In the genomic region with DNA sequence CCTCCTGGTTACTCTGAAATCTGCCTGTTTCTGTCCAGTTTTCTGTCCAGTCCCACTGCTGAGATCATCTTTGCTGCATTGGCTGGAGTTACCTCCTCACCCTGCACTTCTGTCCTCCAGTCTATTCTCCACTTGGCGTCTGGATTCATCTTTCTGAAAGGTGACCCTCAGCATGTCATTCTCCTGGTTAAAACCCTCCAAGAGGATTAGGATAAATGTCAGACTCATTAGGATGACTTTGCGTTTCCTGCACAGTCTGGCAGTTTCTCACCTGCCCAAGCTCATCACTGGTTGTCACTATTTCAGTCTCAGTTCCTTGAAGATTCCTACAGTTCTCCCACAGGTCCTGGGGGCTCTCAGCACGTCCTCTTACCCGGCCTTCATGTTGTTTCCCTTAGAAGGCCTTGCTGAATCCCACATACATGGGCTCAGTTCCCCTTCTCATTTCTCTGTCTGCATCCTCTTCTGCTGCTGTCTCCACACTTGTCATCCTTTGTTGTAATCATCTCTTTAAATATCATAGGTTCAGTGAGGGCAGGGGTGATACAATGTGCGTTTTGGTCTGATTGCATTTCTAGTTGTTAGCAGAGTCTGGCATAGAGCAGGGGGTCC, we compare ENCODE assay signal across 19 cellular contexts.
DNase-seq lines count a peak whose midpoint lies in the region; ATAC-seq and TF ChIP-seq lines count a peak whose summit lies in the region.
"Had no signal": no experiment of that assay in that cellular context is flagged by ENCODE, and none has a peak within 500 bp of the region (broad histone marks: within the 10 kb centered on the region; RNA-seq: fewer than 3 reads in every experiment).

No MANE protein-coding gene starts in this region.

- H3K4me1 ChIP-seq in OCI-LY3 (ENCODE audit: low read length) (peaks cover 36% of the 10 kb centered on the region), right cardiac atrium (ENCODE audit: control insufficient read depth, insufficient read depth, low read length) (no peaks in the 10 kb centered on the region), H9 (ENCODE audit: insufficient read depth, low read length) (no peaks in the 10 kb centered on the region), SK-N-SH (ENCODE audit: control insufficient read depth in 1 of 2, insufficient read depth in 2 of 2, low read depth in 1 of 2, low read length in 1 of 2) (no peaks in the 10 kb centered on the region)
- H3K4me1 ChIP-seq: BLaER1 had no signal

- no peak overlapping the region for H3K4ac ChIP-seq in H9 (ENCODE audit: low read depth, low read length)

- H3K4me3 Mint-ChIP-seq in nephron (peak overlapping the region in 2 of 3 experiments; percentile 60 to 83), H9 (no peak overlapping the region)
- no peak overlapping the region for H3K4me3 Mint-ChIP-seq in stimulated activated naive B cell treated with anti-CD40 and anti-IgM and Interleukin-4, amounts not matched to agents 10 μg/mL and 1 μg/mL and 100 μg/mL, for 72 hours
- H3K4me3 Mint-ChIP-seq: CD8-positive, alpha-beta T cell had no signal

- CTCF ChIA-PET in SK-N-SH (lab: Yijun Ruan, JAX), result no interaction called here

- H3F3A ChIP-seq in SK-N-SH (replicated peaks; ENCODE audit: insufficient read depth), result no peaks in the 10 kb centered on the region

- no peaks in the 10 kb centered on the region for H3K9me2 ChIP-seq in SK-N-SH

- H4K8ac ChIP-seq in H9 (replicated peaks; ENCODE audit: insufficient read length, low read depth, low read length), result no peak overlapping the region

- H3K79me1 ChIP-seq in H9 (ENCODE audit: insufficient read depth, low read depth, low read length, poor library complexity, severe bottlenecking), result no peaks in the 10 kb centered on the region

- H3K9me3 Mint-ChIP-seq in nephron (no peaks in the 10 kb centered on the region), H9 (no peaks in the 10 kb centered on the region)
- H3K9me3 Mint-ChIP-seq in stimulated activated naive B cell treated with anti-CD40 and anti-IgM and Interleukin-4, amounts not matched to agents 10 μg/mL and 1 μg/mL and 100 μg/mL, for 72 hours, result no peaks in the 10 kb centered on the region
- H3K9me3 Mint-ChIP-seq: CD8-positive, alpha-beta T cell had no signal

- peak in 1 of 2 donors; percentile 23 for ATAC-seq in stimulated activated naive B cell treated with anti-CD40 and anti-IgM and Interleukin-4, amounts not matched to agents 10 μg/mL and 1 μg/mL and 100 μg/mL, for 72 hours (replicated peaks)
- no peak for ATAC-seq in right cardiac atrium
- ATAC-seq: CD8-positive, alpha-beta T cell; Panc1 had no signal

- no peaks in the 10 kb centered on the region for H4K20me1 ChIP-seq in OCI-LY3 (ENCODE audit: insufficient read depth, low read length)
- H4K20me1 ChIP-seq in H9 (ENCODE audit: control insufficient read depth, insufficient read depth, insufficient read length), result no peaks in the 10 kb centered on the region
- H4K20me1 ChIP-seq in SK-N-SH (ENCODE audit: insufficient read depth), result no peaks in the 10 kb centered on the region
- H4K20me1 ChIP-seq: BLaER1 had no signal

- H2BK120ac ChIP-seq in H9 (ENCODE audit: low read depth, low read length, poor library complexity, severe bottlenecking), result no peak overlapping the region

- H4K5ac ChIP-seq in H9 (ENCODE audit: insufficient read length, low read depth, low read length), result no peak overlapping the region

- WGBS in right cardiac atrium, result 84% methylated on average over 5 of the region's 5 CpGs
- no CpG with 5 or more reads among the region's 5 CpGs for WGBS in H9 (ENCODE audit: extremely low coverage, insufficient read length, low lambda C conversion rate)
- 42% methylated on average over 5 of the region's 5 CpGs for WGBS in SK-N-SH (ENCODE audit: low lambda C conversion rate)

- H3K9ac ChIP-seq in OCI-LY3 (ENCODE audit: low read length), result no peak overlapping the region
- no peak overlapping the region for H3K9ac ChIP-seq in H9 (ENCODE audit: extremely low read depth, insufficient read length, low read length)
- no peak overlapping the region for H3K9ac ChIP-seq in SK-N-SH
- H3K9ac ChIP-seq: BLaER1 had no signal

- no peak overlapping the region for H2BK5ac ChIP-seq in H9 (ENCODE audit: insufficient read length, low read length)

- H3K4me3 ChIP-seq in OCI-LY3 (ENCODE audit: low read length) (no peak overlapping the region), right cardiac atrium (ENCODE audit: low read length) (no peak overlapping the region), SK-N-SH (ENCODE audit: low read depth in 2 of 2, low read length in 1 of 2) (no peak overlapping the region)
- H3K4me3 ChIP-seq: BLaER1, SJSA1 had no signal

- H3K23me2 ChIP-seq in H9 (ENCODE audit: insufficient read length, low read depth, low read length, poor library complexity, severe bottlenecking), result no peaks in the 10 kb centered on the region

- H4K91ac ChIP-seq in H9 (ENCODE audit: insufficient read length, low read depth, low read length), result no peak overlapping the region

- no peak overlapping the region for H2BK20ac ChIP-seq in H9 (ENCODE audit: low read depth, low read length, poor library complexity, severe bottlenecking)

- H3K27ac ChIP-seq in OCI-LY3 (ENCODE audit: low read length), result no peak overlapping the region
- H3K27ac ChIP-seq in right cardiac atrium (ENCODE audit: low read length), result no peak overlapping the region
- no peak overlapping the region for H3K27ac ChIP-seq in H9 (ENCODE audit: insufficient read length, low read depth, low read length)
- H3K27ac ChIP-seq in SK-N-SH (ENCODE audit: low read depth in 2 of 2, low read length in 1 of 2), result no peak overlapping the region
- H3K27ac ChIP-seq: BLaER1, SJSA1 had no signal

- H3K27me3 ChIP-seq in OCI-LY3 (ENCODE audit: low read depth, low read length), result peaks cover 10% of the 10 kb centered on the region; the same call in 1 of the 2 replicates
- H3K27me3 ChIP-seq in right cardiac atrium (ENCODE audit: control insufficient read depth, insufficient read depth), result no peaks in the 10 kb centered on the region
- no peaks in the 10 kb centered on the region for H3K27me3 ChIP-seq in H9 (ENCODE audit: insufficient read depth, low read length)
- no peaks in the 10 kb centered on the region for H3K27me3 ChIP-seq in SK-N-SH (ENCODE audit: insufficient read depth)
- H3K27me3 ChIP-seq: BLaER1, SJSA1 had no signal

- DNase-seq in MV-4-11 (lab: John Stamatoyannopoulos, UW) (peak; percentile 62), right cardiac atrium (no peak), H9 (no peak), SK-N-SH (no peak)
- DNase-seq in stimulated activated naive B cell treated with anti-CD40 and anti-IgM and Interleukin-4, amounts not matched to agents 10 μg/mL and 1 μg/mL and 100 μg/mL, for 72 hours, result no peak
- DNase-seq: CD8-positive, alpha-beta T cell; DMS53; EL; GOT3; NCI-H1092; NCI-H146; NCI-H2029 treated with DMSO at 0.1 percent for 48 hours; NCI-H2171 treated with DMSO at 0.1 percent for 48 hours; NCI-H446 had no signal

- no peak overlapping the region for H2BK15ac ChIP-seq in H9 (ENCODE audit: low read depth, low read length)

- H3K36me3 Mint-ChIP-seq in nephron (ENCODE audit: low read depth) (no peaks in the 10 kb centered on the region), H9 (ENCODE audit: insufficient read depth in 1 of 3, low read depth in 3 of 3) (no peaks in the 10 kb centered on the region; a peak in 1 of 7 replicates)
- no peaks in the 10 kb centered on the region for H3K36me3 Mint-ChIP-seq in stimulated activated naive B cell treated with anti-CD40 and anti-IgM and Interleukin-4, amounts not matched to agents 10 μg/mL and 1 μg/mL and 100 μg/mL, for 72 hours
- H3K36me3 Mint-ChIP-seq: CD8-positive, alpha-beta T cell had no signal

- no peaks in the 10 kb centered on the region for H3K9me3 ChIP-seq in OCI-LY3 (ENCODE audit: insufficient read depth, low read length)
- no peaks in the 10 kb centered on the region for H3K9me3 ChIP-seq in right cardiac atrium (ENCODE audit: control insufficient read depth, low read length)
- H3K9me3 ChIP-seq in H9 (ENCODE audit: control insufficient read depth, low read depth, low read length), result no peaks in the 10 kb centered on the region
- no peaks in the 10 kb centered on the region for H3K9me3 ChIP-seq in SK-N-SH
- H3K9me3 ChIP-seq: BLaER1, SJSA1 had no signal

- H3K27ac Mint-ChIP-seq in nephron, result peak overlapping the region; percentile 70 to 87 (median 79)
- peak overlapping the region; percentile 4 for H3K27ac Mint-ChIP-seq in stimulated activated naive B cell treated with anti-CD40 and anti-IgM and Interleukin-4, amounts not matched to agents 10 μg/mL and 1 μg/mL and 100 μg/mL, for 72 hours
- H3K27ac Mint-ChIP-seq in H9, result no peak overlapping the region; a peak in 1 of 7 replicates
- H3K27ac Mint-ChIP-seq: CD8-positive, alpha-beta T cell had no signal

- no peak overlapping the region for H3K23ac ChIP-seq in H9 (ENCODE audit: insufficient read length, low read depth, low read length)

- peaks cover 47% of the 10 kb centered on the region for H3K4me1 Mint-ChIP-seq in nephron
- H3K4me1 Mint-ChIP-seq in stimulated activated naive B cell treated with anti-CD40 and anti-IgM and Interleukin-4, amounts not matched to agents 10 μg/mL and 1 μg/mL and 100 μg/mL, for 72 hours, result peaks cover 0 to 6% of the 10 kb centered on the region in 2 donors
- peaks cover 15 to 16% of the 10 kb centered on the region in 2 experiments for H3K4me1 Mint-ChIP-seq in H9

- TF ChIP-seq CTCF in OCI-LY3 (IDR thresholded peaks at IDR 0.05; ENCODE audit: low read depth, low read length) (no peak), nephron (IDR thresholded peaks at IDR 0.05; ENCODE audit: unreplicated experiment in 3 of 3) (no peak), H9 (conservative IDR thresholded peaks at IDR 0.05) (no peak), SK-N-SH (IDR thresholded peaks at IDR 0.05) (no peak)

- intact Hi-C loops in right cardiac atrium (cut with DNase I), result no loop called here

- H3K4me2 ChIP-seq in OCI-LY3 (ENCODE audit: low read length) (peak overlapping the region; percentile 52), H9 (ENCODE audit: insufficient read depth, insufficient read length, low read length) (no peak overlapping the region), SK-N-SH (no peak overlapping the region)
- H3K4me2 ChIP-seq: BLaER1 had no signal

- TF ChIP-seq RAD21 in SK-N-SH (IDR thresholded peaks at IDR 0.05; ENCODE audit: low read length), result no peak

- no peak overlapping the region for H3K14ac ChIP-seq in H9 (ENCODE audit: insufficient read depth, low read length)

- no peaks in the 10 kb centered on the region for H3K36me3 ChIP-seq in OCI-LY3 (replicated peaks; ENCODE audit: low read depth, low read length)
- H3K36me3 ChIP-seq in SK-N-SH (replicated peaks in 1 of 2; ENCODE audit: control insufficient read depth in 1 of 2, insufficient read depth in 2 of 2, low read length in 1 of 2), result no peaks in the 10 kb centered on the region
- H3K36me3 ChIP-seq: BLaER1, SJSA1 had no signal

- TF ChIP-seq EP300 in SK-N-SH (IDR thresholded peaks at IDR 0.05; ENCODE audit: borderline replicate concordance in 1 of 2, low read depth in 1 of 2, low read length in 1 of 2), result no peak

- no peak overlapping the region for H3K56ac ChIP-seq in H9 (ENCODE audit: insufficient read length, low read depth, low read length)

- H3K27me3 Mint-ChIP-seq in nephron (ENCODE audit: low read depth), result peaks cover 8% of the 10 kb centered on the region
- peaks cover 9 to 33% of the 10 kb centered on the region in 2 donors for H3K27me3 Mint-ChIP-seq in stimulated activated naive B cell treated with anti-CD40 and anti-IgM and Interleukin-4, amounts not matched to agents 10 μg/mL and 1 μg/mL and 100 μg/mL, for 72 hours
- H3K27me3 Mint-ChIP-seq in H9 (ENCODE audit: low read depth), result no peaks in the 10 kb centered on the region; the same call in 1 of the 2 replicates

- H2BK12ac ChIP-seq in H9 (ENCODE audit: insufficient read length, low read depth, low read length), result no peak overlapping the region

- H2AFZ ChIP-seq in OCI-LY3 (ENCODE audit: low read depth, low read length) (0 out of 2 replicates have a peak overlapping the region, but pooled peaks have one; percentile 11), H9 (ENCODE audit: low read length) (no peak overlapping the region), SK-N-SH (ENCODE audit: low read depth) (no peak overlapping the region)

- no peak overlapping the region for H3K18ac ChIP-seq in H9 (ENCODE audit: insufficient read length, low read depth, low read length)

- no peak overlapping the region for H3T11ph ChIP-seq in H9 (ENCODE audit: low read length)

- POLR2A ChIA-PET in SK-N-SH (lab: Yijun Ruan, JAX), result no interaction called here

- no peaks in the 10 kb centered on the region for H3K79me2 ChIP-seq in OCI-LY3 (ENCODE audit: low read length)
- no peaks in the 10 kb centered on the region for H3K79me2 ChIP-seq in H9 (ENCODE audit: insufficient read depth, low read length)
- H3K79me2 ChIP-seq in SK-N-SH (ENCODE audit: insufficient read depth), result no peaks in the 10 kb centered on the region

- H2AK5ac ChIP-seq in H9 (ENCODE audit: insufficient read length, low read length), result no peak overlapping the region

Comparison
In these comparisons a context has a peak if more than half of its experiments do, and no peak if none do; other contexts are left out.
1. H3K27ac Mint-ChIP-seq: peak in nephron (3 of 3) and stimulated activated naive B cell treated with anti-CD40 and anti-IgM and Interleukin-4, amounts not matched to agents 10 μg/mL and 1 μg/mL and 100 μg/mL, for 72 hours (single experiment); none in H9 (0 of 3).
2. H3K4me3 Mint-ChIP-seq: peak in nephron (2 of 3); none in stimulated activated naive B cell treated with anti-CD40 and anti-IgM and Interleukin-4, amounts not matched to agents 10 μg/mL and 1 μg/mL and 100 μg/mL, for 72 hours (0 of 2) and H9 (0 of 2).